In genomic region chr1:21089299-21089698, GRCh38 we compare ENCODE assay signal across 17 cellular contexts.
"Had no signal": no experiment of that assay in that cellular context is flagged by ENCODE, and none has a peak within 500 bp of the region (broad histone marks: within the 10 kb centered on the region; RNA-seq: fewer than 3 reads in every experiment).

No MANE protein-coding gene starts in this region.

- ATAC-seq: activated CD8-positive, alpha-beta T cell treated with anti-CD3 and anti-CD28 coated beads for 36 hours; activated T-cell treated with anti-CD3 and anti-CD28 coated beads, Interleukin-2, amount 50 U/mL, for 72 hours; lower lobe of right lung had no signal

- H3K27me3 Mint-ChIP-seq: activated CD8-positive, alpha-beta T cell treated with anti-CD3 and anti-CD28 coated beads for 36 hours; activated naive CD8-positive, alpha-beta T cell treated with anti-CD3 and anti-CD28 coated beads, Interleukin-2, amount 10 ng/mL, durations not matched to agents 7 days and 5 days had no signal

- H3K4me3 Mint-ChIP-seq: activated CD8-positive, alpha-beta T cell treated with anti-CD3 and anti-CD28 coated beads for 36 hours; activated naive CD8-positive, alpha-beta T cell treated with anti-CD3 and anti-CD28 coated beads, Interleukin-2, amount 10 ng/mL, durations not matched to agents 7 days and 5 days; activated T-cell treated with anti-CD3 and anti-CD28 coated beads, Interleukin-2, amount 50 U/mL, for 72 hours; neural crest cell; T-helper 2 cell treated with Interferon-gamma antibody and Interleukin-4, amounts not matched to agents 5 μg/mL and 100 μg/mL, for 36 hours had no signal

- H3K4me1 ChIP-seq: colonic mucosa, parathyroid adenoma had no signal

- H3K9me3 ChIP-seq: colonic mucosa, lower lobe of right lung, tibial artery had no signal

- H3K9me3 Mint-ChIP-seq: neural crest cell had no signal

- H3K27ac Mint-ChIP-seq: activated CD8-positive, alpha-beta T cell treated with anti-CD3 and anti-CD28 coated beads for 36 hours; activated naive CD8-positive, alpha-beta T cell treated with anti-CD3 and anti-CD28 coated beads, Interleukin-2, amount 10 ng/mL, durations not matched to agents 7 days and 5 days; activated T-cell treated with anti-CD3 and anti-CD28 coated beads, Interleukin-2, amount 50 U/mL, for 72 hours; T-helper 2 cell treated with Interferon-gamma antibody and Interleukin-4, amounts not matched to agents 5 μg/mL and 100 μg/mL, for 36 hours had no signal

- H3K27ac ChIP-seq: cardiac muscle cell, colonic mucosa, lower lobe of right lung, parathyroid adenoma, tibial artery had no signal

- H3K27me3 ChIP-seq: cardiac muscle cell, colonic mucosa, tibial artery had no signal

- H3K9ac ChIP-seq: parathyroid adenoma had no signal

- H3K4me3 ChIP-seq: cardiac muscle cell, colonic mucosa, lower lobe of right lung, tibial artery had no signal

- DNase-seq: activated CD4-positive, alpha-beta T cell treated with anti-CD3 and anti-CD28 coated beads for 1 hour; activated CD8-positive, alpha-beta memory T cell treated with anti-CD3 and anti-CD28 coated beads, Interleukin-2, amount 50 U/mL, for 4 hours; activated CD8-positive, alpha-beta T cell treated with anti-CD3 and anti-CD28 coated beads for 36 hours; activated gamma-delta T cell treated with Interleukin-2 at 50 U/mL for 16 hours; activated naive CD8-positive, alpha-beta T cell treated with anti-CD3 and anti-CD28 coated beads, Interleukin-2, amount 10 ng/mL, durations not matched to agents 7 days and 5 days; activated T-cell treated with anti-CD3 and anti-CD28 coated beads, Interleukin-2, amount 50 U/mL, for 72 hours; colonic mucosa; effector CD4-positive, alpha-beta T cell; hippocampal formation; lower lobe of right lung; stimulated activated CD4-positive, alpha-beta T cell treated with anti-CD3 and anti-CD28 coated beads, Interleukin-15, amount 100 ng/mL, for 24 hours; stimulated activated CD4-positive, alpha-beta T cell treated with anti-CD3 and anti-CD28 coated beads, Interleukin-4, amount 100 ng/mL, for 24 hours; tibial artery had no signal
